ENCODE assay signal across 18 cellular contexts in the genomic region with DNA sequence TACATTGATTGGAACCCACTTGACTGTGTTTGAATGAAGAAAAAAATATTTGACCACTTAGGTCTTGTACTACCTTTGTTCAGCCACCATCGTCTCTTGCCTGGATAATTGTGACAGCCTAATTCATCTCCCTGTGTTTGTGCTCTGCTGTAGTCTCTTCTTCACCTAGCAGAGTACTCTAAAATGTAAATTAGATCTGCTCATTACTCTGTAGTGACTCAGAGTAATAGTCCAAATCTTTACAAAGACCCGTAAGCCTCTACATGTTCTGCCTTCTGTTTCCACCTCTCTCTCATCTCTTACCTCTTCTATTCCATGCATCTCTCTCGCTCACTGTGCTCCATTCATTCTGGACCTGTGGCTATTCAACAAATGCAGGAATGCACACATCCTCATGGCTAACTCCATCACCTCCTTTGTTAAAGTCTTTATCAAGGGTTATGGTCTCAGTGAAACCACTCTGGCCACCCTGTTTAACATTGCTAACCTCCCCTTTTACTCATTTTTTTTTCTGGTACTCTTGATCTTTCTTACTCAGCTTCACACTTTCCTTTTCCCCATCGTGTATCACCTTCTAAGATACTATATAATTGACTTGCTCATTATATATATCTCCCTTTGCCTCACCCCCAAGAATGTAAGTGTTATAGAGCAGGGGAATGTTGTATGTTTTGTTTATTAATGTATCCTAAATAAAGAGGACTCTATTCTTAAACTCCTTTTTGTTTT.
DNase-seq lines count a peak whose midpoint lies in the region; ATAC-seq, FAIRE-seq and TF ChIP-seq lines count a peak whose summit lies in the region.
"Had no signal": no experiment of that assay in that cellular context is flagged by ENCODE, and none has a peak within 500 bp of the region (broad histone marks: within the 10 kb centered on the region; RNA-seq: fewer than 3 reads in every experiment).

No MANE protein-coding gene starts in this region.

- CTCF ChIA-PET in CD8-positive, alpha-beta T cell (lab: Charles Lee), result interaction anchor here (0.6 kb wide), 1 partner anchor 51 kb away, joined by 3 read pairs; no protein-coding TSS in a partner anchor

- FAIRE-seq in frontal cortex (lab: Jason Lieb, UNC), result no peak

- H3K27ac Mint-ChIP-seq in CD8-positive, alpha-beta T cell, result peak overlapping the region; percentile 34
- H3K27ac Mint-ChIP-seq in activated T-helper 2 cell treated with anti-CD3 and anti-CD28 coated beads, Interferon-gamma antibody, Interleukin-2, Interleukin-4, amounts not matched to agents 10 μg/mL and 5 μg/mL and 100 μg/mL, durations not matched to agents 14 hours and 24 hours and 36 hours, result peak overlapping the region; percentile 50

- ATAC-seq in CD8-positive, alpha-beta T cell, result no peak
- peak; percentile 57 for ATAC-seq in HG02852 (IDR thresholded peaks at IDR 0.05; ENCODE audit: unreplicated experiment)
- ATAC-seq: left cardiac atrium, PC-3 had no signal

- TF ChIP-seq CTCF in CD8-positive, alpha-beta T cell (IDR thresholded peaks at IDR 0.05), result no peak

- no peak overlapping the region for H3K4me3 Mint-ChIP-seq in CD8-positive, alpha-beta T cell
- H3K4me3 Mint-ChIP-seq in activated T-helper 2 cell treated with anti-CD3 and anti-CD28 coated beads, Interferon-gamma antibody, Interleukin-2, Interleukin-4, amounts not matched to agents 10 μg/mL and 5 μg/mL and 100 μg/mL, durations not matched to agents 14 hours and 24 hours and 36 hours (ENCODE audit: low read depth), result no peak overlapping the region

- no peak for DNase-seq in CD8-positive, alpha-beta T cell
- DNase-seq in activated T-helper 2 cell treated with anti-CD3 and anti-CD28 coated beads, Interferon-gamma antibody, Interleukin-2, Interleukin-4, amounts not matched to agents 10 μg/mL and 5 μg/mL and 100 μg/mL, durations not matched to agents 14 hours and 24 hours and 36 hours (ENCODE audit: low spot score), result no peak
- DNase-seq in epidermal melanocyte (ENCODE audit: insufficient read length, low spot score) (no peak), frontal cortex (ENCODE audit: low spot score in 2 of 2) (no peak), COLO829 (ENCODE audit: low spot score) (no peak), GM03348 (ENCODE audit: low spot score) (no peak)
- DNase-seq: activated CD8-positive, alpha-beta memory T cell treated with anti-CD3 and anti-CD28 coated beads for 24 hours; DMS53; IMR-90; left cardiac atrium; NCI-H2107; NCI-H526; PC-3; trophoblast cell had no signal

- H3K36me3 Mint-ChIP-seq in CD8-positive, alpha-beta T cell, result peaks cover 33% of the 10 kb centered on the region
- H3K36me3 Mint-ChIP-seq in activated T-helper 2 cell treated with anti-CD3 and anti-CD28 coated beads, Interferon-gamma antibody, Interleukin-2, Interleukin-4, amounts not matched to agents 10 μg/mL and 5 μg/mL and 100 μg/mL, durations not matched to agents 14 hours and 24 hours and 36 hours (ENCODE audit: low read depth), result peaks cover 31% of the 10 kb centered on the region

- H3K9me3 Mint-ChIP-seq in CD8-positive, alpha-beta T cell, result no peaks in the 10 kb centered on the region
- H3K9me3 Mint-ChIP-seq in activated T-helper 2 cell treated with anti-CD3 and anti-CD28 coated beads, Interferon-gamma antibody, Interleukin-2, Interleukin-4, amounts not matched to agents 10 μg/mL and 5 μg/mL and 100 μg/mL, durations not matched to agents 14 hours and 24 hours and 36 hours, result no peaks in the 10 kb centered on the region

- H3K4me1 Mint-ChIP-seq in CD8-positive, alpha-beta T cell (ENCODE audit: low read depth), result peaks cover 59% of the 10 kb centered on the region
- peaks cover 21% of the 10 kb centered on the region for H3K4me1 Mint-ChIP-seq in activated T-helper 2 cell treated with anti-CD3 and anti-CD28 coated beads, Interferon-gamma antibody, Interleukin-2, Interleukin-4, amounts not matched to agents 10 μg/mL and 5 μg/mL and 100 μg/mL, durations not matched to agents 14 hours and 24 hours and 36 hours (ENCODE audit: low read depth)

- H3K27ac ChIP-seq in CD8-positive, alpha-beta T cell (ENCODE audit: low read depth, low read length), result no peak overlapping the region
- H3K27ac ChIP-seq in mesodermal cell (ENCODE audit: low read depth, low read length, severe bottlenecking), result peak overlapping the region; percentile 76
- H3K27ac ChIP-seq: cardiac muscle cell, hepatocyte had no signal

- no peaks in the 10 kb centered on the region for H3K27me3 ChIP-seq in CD8-positive, alpha-beta T cell (ENCODE audit: insufficient read depth, low read length)
- H3K27me3 ChIP-seq: cardiac muscle cell, hepatocyte had no signal

- no peaks in the 10 kb centered on the region for H3K36me3 ChIP-seq in CD8-positive, alpha-beta T cell (ENCODE audit: insufficient read depth, low read length)
- H3K36me3 ChIP-seq in mesodermal cell (ENCODE audit: control insufficient read depth, insufficient read depth, low read length), result peaks cover 7% of the 10 kb centered on the region
- H3K36me3 ChIP-seq: cardiac muscle cell had no signal

- H3K27me3 Mint-ChIP-seq in CD8-positive, alpha-beta T cell (ENCODE audit: low read depth), result no peaks in the 10 kb centered on the region
- H3K27me3 Mint-ChIP-seq in activated T-helper 2 cell treated with anti-CD3 and anti-CD28 coated beads, Interferon-gamma antibody, Interleukin-2, Interleukin-4, amounts not matched to agents 10 μg/mL and 5 μg/mL and 100 μg/mL, durations not matched to agents 14 hours and 24 hours and 36 hours (ENCODE audit: low read depth), result no peaks in the 10 kb centered on the region

- intact Hi-C loops in CD8-positive, alpha-beta T cell (cut with DNase I, micrococcal nuclease), result no loop called here
- intact Hi-C loops in activated T-helper 2 cell treated with anti-CD3 and anti-CD28 coated beads, Interferon-gamma antibody, Interleukin-2, Interleukin-4, amounts not matched to agents 10 μg/mL and 5 μg/mL and 100 μg/mL, durations not matched to agents 14 hours and 24 hours and 36 hours (cut with micrococcal nuclease), result loop anchor here (1.0 to 2.0 kb wide), 4 partner anchors 33 to 213 kb away; no protein-coding TSS in a partner anchor

- POLR2A ChIA-PET in CD8-positive, alpha-beta T cell (lab: Charles Lee), result no interaction called here

- no peak overlapping the region for H3K4me3 ChIP-seq in CD8-positive, alpha-beta T cell (ENCODE audit: low read depth, low read length)
- H3K4me3 ChIP-seq in mesodermal cell (ENCODE audit: extremely low read depth, insufficient read depth, low read length, poor library complexity, severe bottlenecking), result no peak overlapping the region
- H3K4me3 ChIP-seq: cardiac muscle cell, hepatocyte had no signal

- H3K9me3 ChIP-seq in CD8-positive, alpha-beta T cell (ENCODE audit: low read length), result no peaks in the 10 kb centered on the region
- H3K9me3 ChIP-seq in mesodermal cell (ENCODE audit: control insufficient read depth, low read length), result no peaks in the 10 kb centered on the region

- H3K4me1 ChIP-seq in CD8-positive, alpha-beta T cell (ENCODE audit: insufficient read depth, low read length), result peaks cover 19% of the 10 kb centered on the region
- peaks cover 12% of the 10 kb centered on the region for H3K4me1 ChIP-seq in mesodermal cell (ENCODE audit: control insufficient read depth, insufficient read depth, low read length, poor library complexity, severe bottlenecking)

- WGBS in mesodermal cell (ENCODE audit: insufficient coverage in 2 of 2), 2 experiments, result 63 to 92% methylated on average over 2 of the region's 4 CpGs
